Comparison of ENCODE assay signal across 8 cellular contexts in genomic region chr14:73462078-73462715, GRCh38. TPM values are rescaled to one million over a fixed set of nuclear protein-coding genes. Genes with fewer than 3 reads are reported as not detected.
DNase-seq lines count a peak whose midpoint lies in the region; ATAC-seq and TF ChIP-seq lines count a peak whose summit lies in the region.

No MANE protein-coding gene starts in this region.

- TF ChIP-seq CTCF in choroid plexus epithelial cell (conservative IDR thresholded peaks at IDR 0.05; ENCODE audit: low read depth, low read length) (no peak), GM10266 (IDR thresholded peaks at IDR 0.05; ENCODE audit: control insufficient read depth, insufficient read depth, low read depth, missing control alignments) (no peak)

- H3K4me3 ChIP-seq in choroid plexus epithelial cell (ENCODE audit: low read depth, low read length): peak overlapping the region; percentile 31

- peaks cover 7% of the 10 kb centered on the region for H3K36me3 Mint-ChIP-seq in memory B cell

- H3K27me3 Mint-ChIP-seq in memory B cell: no peaks in the 10 kb centered on the region

- ATAC-seq in memory B cell (ENCODE audit: low read depth): no peak
- no peak for ATAC-seq in HG03571 (IDR thresholded peaks at IDR 0.05; ENCODE audit: unreplicated experiment)
- ATAC-seq in HG03442 (IDR thresholded peaks at IDR 0.05; ENCODE audit: unreplicated experiment): no peak

- H3K9me3 Mint-ChIP-seq in memory B cell: no peaks in the 10 kb centered on the region

- DNase-seq in G401 (ENCODE audit: low spot score) (peak; percentile 99), NCI-H460 (ENCODE audit: extremely low read depth, low read depth) (peak; percentile 83), choroid plexus epithelial cell (ENCODE audit: low read depth) (peak; percentile 61), memory B cell (ENCODE audit: low spot score in 2 of 2) (no peak), GM10266 (ENCODE audit: extremely low spot score) (no peak), CD1c-positive myeloid dendritic cell (ENCODE audit: extremely low spot score) (no peak)

- in situ Hi-C loops in G401 (cut with HindIII; ENCODE audit: low sequenced_read_pairs): no loop called here

- peak overlapping the region; percentile 70 for H3K27ac Mint-ChIP-seq in memory B cell

- H3K4me1 Mint-ChIP-seq in memory B cell: peaks cover 41% of the 10 kb centered on the region

- no peak overlapping the region for H3K4me3 Mint-ChIP-seq in memory B cell

RNA-seq across cellular contexts. Expression of gene NUMB, which starts 3.9 kb away (rescaled TPM):
- total RNA-seq in G401 (2014; rRNA removed; shearing (Covaris generic)): 16.6 and 49.1 TPM in 2 replicates
- 22.0 and 34.4 TPM in 2 replicates for total RNA-seq in NCI-H460 (2014; rRNA removed; shearing (Covaris generic))
- 12.5 and 16.4 TPM in 2 replicates for polyA plus RNA-seq in NCI-H460 (2014; cell fraction: nucleus; rRNA removed)

RNA-seq across cellular contexts. Expression of gene RIOX1, which starts 28.5 kb away (rescaled TPM):
- 0.07 and 0.31 TPM in 2 replicates for total RNA-seq in G401 (2014; rRNA removed; shearing (Covaris generic))
- 16.3 and 17.3 TPM in 2 replicates for total RNA-seq in NCI-H460 (2014; rRNA removed; shearing (Covaris generic))
- polyA plus RNA-seq in NCI-H460 (2014; cell fraction: nucleus; rRNA removed): 24.3 and 29.0 TPM in 2 replicates

Comparison
In these comparisons a context has a peak if more than half of its experiments do, and no peak if none do; other contexts are left out.
1. DNase-seq: peak in G401 (single experiment), NCI-H460 (single experiment) and choroid plexus epithelial cell (single experiment); none in memory B cell (0 of 2), GM10266 (single experiment) and CD1c-positive myeloid dendritic cell (single experiment).
2. RNA of gene RIOX1, which starts 28.5 kb away (total RNA-seq): 16.3 to 17.3 TPM in NCI-H460; 0.07 to 0.31 TPM in G401; every median in the first group is over 10 times any median in the second.